Comparison of ENCODE assay signal across 10 cellular contexts in the genomic region with DNA sequence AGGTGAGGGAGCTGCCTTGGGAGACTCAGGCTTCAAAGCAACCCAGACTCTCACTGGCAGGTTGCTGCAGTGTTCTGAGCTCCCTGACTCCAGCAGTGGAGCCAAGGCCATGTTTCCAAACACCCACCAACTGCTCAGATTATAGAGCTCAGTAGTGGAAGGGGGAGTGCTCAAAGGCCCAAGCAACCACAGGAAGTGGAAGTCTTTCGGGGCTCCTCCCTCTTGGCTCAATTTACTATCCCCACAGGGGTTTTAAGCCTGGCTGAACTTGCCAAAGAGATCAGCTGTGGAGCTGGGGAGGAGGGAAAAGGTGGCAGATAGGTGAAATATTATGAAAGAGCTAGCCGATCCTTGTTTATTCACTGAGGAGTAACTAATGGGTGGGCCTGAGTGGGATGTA.
DNase-seq lines count a peak whose midpoint lies in the region; ATAC-seq and TF ChIP-seq lines count a peak whose summit lies in the region.
"Had no signal": no experiment of that assay in that cellular context is flagged by ENCODE, and none has a peak within 500 bp of the region (broad histone marks: within the 10 kb centered on the region; RNA-seq: fewer than 3 reads in every experiment).

No MANE protein-coding gene starts in this region.

- H3K36me3 Mint-ChIP-seq in GM23338 (ENCODE audit: low read depth): no peaks in the 10 kb centered on the region

- peaks cover 41% of the 10 kb centered on the region for H3K4me1 ChIP-seq in GM23338 (ENCODE audit: insufficient read depth)
- H3K4me1 ChIP-seq in tibial artery: peaks cover 0 to 8% (median 3%) of the 10 kb centered on the region in 4 donors

- H3K9me3 ChIP-seq in tibial artery: no peaks in the 10 kb centered on the region

- intact Hi-C loops in posterior cingulate gyrus (cut with DNase I) (no loop called here), tibial artery (cut with DNase I; ENCODE audit: low total_unique reads) (no loop called here)

- H3K4me3 ChIP-seq in GM23338: no peak overlapping the region
- H3K4me3 ChIP-seq in tibial artery: no peak overlapping the region
- H3K4me3 ChIP-seq: cardiac muscle cell had no signal

- H3F3A ChIP-seq in GM23338 (replicated peaks; ENCODE audit: low read depth): no peaks in the 10 kb centered on the region

- no peaks in the 10 kb centered on the region for H3K9me2 ChIP-seq in GM23338 (ENCODE audit: insufficient read depth)

- H3K27ac ChIP-seq in GM23338 (ENCODE audit: low read depth) (no peak overlapping the region; the same call in 1 of the 2 replicates), tibial artery (no peak overlapping the region)
- H3K27ac ChIP-seq: cardiac muscle cell had no signal

- H4K20me1 ChIP-seq in GM23338 (replicated peaks; ENCODE audit: insufficient read depth): no peaks in the 10 kb centered on the region

- H3K27me3 ChIP-seq in GM23338 (ENCODE audit: insufficient read depth): peaks cover 35% of the 10 kb centered on the region
- H3K27me3 ChIP-seq in tibial artery: peaks cover 0 to 17% of the 10 kb centered on the region in 2 donors

- TF ChIP-seq CTCF in GM23338 (conservative IDR thresholded peaks at IDR 0.05; ENCODE audit: low read depth in 2 of 2) (no peak), tibial artery (IDR thresholded peaks at IDR 0.05) (no peak)

- peaks cover 35% of the 10 kb centered on the region for H3K27me3 Mint-ChIP-seq in GM23338 (ENCODE audit: insufficient read depth, low read depth, poor library complexity)

- H2AFZ ChIP-seq in GM23338: no peak overlapping the region; the same call in 1 of the 2 replicates

- peak; percentile 43 for ATAC-seq in GM23338

- DNase-seq in D341Med (ENCODE audit: low spot score): peak; percentile 72
- peak; percentile 46 for DNase-seq in GM23338 (ENCODE audit: low spot score)
- peak; percentile 38 to 75 for DNase-seq in NCI-H524 (lab: John Stamatoyannopoulos, UW)
- peak; percentile 54 for DNase-seq in fibroblast of peridontal ligament (ENCODE audit: extremely low read depth)
- DNase-seq in superior temporal gyrus (ENCODE audit: extremely low spot score): no peak
- no peak for DNase-seq in posterior cingulate gyrus
- DNase-seq in tibial artery: no peak
- DNase-seq in medulla oblongata (ENCODE audit: extremely low spot score): no peak
- DNase-seq: NK-92 treated with Interleukin-12 subunit alpha and Interleukin-12 subunit beta, amount 100 ng/mL, for 24 hours had no signal

- peaks cover 39% of the 10 kb centered on the region for H3K4me1 Mint-ChIP-seq in GM23338

- H3K36me3 ChIP-seq in GM23338 (ENCODE audit: insufficient read depth): no peaks in the 10 kb centered on the region
- no peaks in the 10 kb centered on the region for H3K36me3 ChIP-seq in tibial artery
- H3K36me3 ChIP-seq: cardiac muscle cell had no signal

- H3K79me2 ChIP-seq in GM23338 (replicated peaks; ENCODE audit: insufficient read depth): no peaks in the 10 kb centered on the region

- 0 out of 3 replicates have a peak overlapping the region, but pooled peaks have one; percentile 45 for H3K4me3 Mint-ChIP-seq in GM23338

- peak overlapping the region; percentile 41 for H3K4me2 ChIP-seq in GM23338

- no peaks in the 10 kb centered on the region for H3K9me3 Mint-ChIP-seq in GM23338

- 0 out of 2 replicates have a peak overlapping the region, but pooled peaks have one; percentile 75 for H3K27ac Mint-ChIP-seq in GM23338

TF ChIP-seq in GM23338, 12 proteins besides CTCF, POLR2A, EP300 and RAD21 (continues in another document):
- TF ChIP-seq NANOG (IDR thresholded peaks at IDR 0.05; ENCODE audit: borderline replicate concordance) (no peak), ZNF462 (CRISPR knock-in tag; IDR thresholded peaks at IDR 0.05) (no peak), CREB1 (CRISPR knock-in tag; IDR thresholded peaks at IDR 0.05; ENCODE audit: low read depth) (no peak), JUNB (IDR thresholded peaks at IDR 0.05; ENCODE audit: unreplicated experiment) (no peak), EZH2 (IDR thresholded peaks at IDR 0.05; ENCODE audit: low read depth, unreplicated experiment) (no peak)
- TF ChIP-seq, protein P1, sequence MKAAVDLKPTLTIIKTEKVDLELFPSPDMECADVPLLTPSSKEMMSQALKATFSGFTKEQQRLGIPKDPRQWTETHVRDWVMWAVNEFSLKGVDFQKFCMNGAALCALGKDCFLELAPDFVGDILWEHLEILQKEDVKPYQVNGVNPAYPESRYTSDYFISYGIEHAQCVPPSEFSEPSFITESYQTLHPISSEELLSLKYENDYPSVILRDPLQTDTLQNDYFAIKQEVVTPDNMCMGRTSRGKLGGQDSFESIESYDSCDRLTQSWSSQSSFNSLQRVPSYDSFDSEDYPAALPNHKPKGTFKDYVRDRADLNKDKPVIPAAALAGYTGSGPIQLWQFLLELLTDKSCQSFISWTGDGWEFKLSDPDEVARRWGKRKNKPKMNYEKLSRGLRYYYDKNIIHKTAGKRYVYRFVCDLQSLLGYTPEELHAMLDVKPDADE (IDR thresholded peaks at IDR 0.05): no peak

Comparison
In these comparisons a context has a peak if more than half of its experiments do, and no peak if none do; other contexts are left out.
1. DNase-seq: peak in D341Med (single experiment), GM23338 (single experiment), NCI-H524 (2 of 2) and fibroblast of peridontal ligament (single experiment); none in superior temporal gyrus (single experiment), posterior cingulate gyrus (0 of 10), tibial artery (0 of 2) and medulla oblongata (single experiment).